In genomic region chr10:787933-788651, GRCh38 we compare ENCODE assay signal across 13 cellular contexts.
A peak's percentile ranks its signal among the peaks of the same experiment; 100 is the strongest.
DNase-seq lines count a peak whose midpoint lies in the region; ATAC-seq and TF ChIP-seq lines count a peak whose summit lies in the region.
"Had no signal": no experiment of that assay in that cellular context is flagged by ENCODE, and none has a peak within 500 bp of the region (broad histone marks: within the 10 kb centered on the region; RNA-seq: fewer than 3 reads in every experiment).

No MANE protein-coding gene starts in this region.

- POLR2A ChIA-PET in activated B cell treated with CpG ODN at 0.5 μM for 24 hours (lab: Charles Lee), result no interaction called here

- no peak overlapping the region for H3K4me3 Mint-ChIP-seq in activated CD4-positive, alpha-beta T cell treated with anti-CD3 and anti-CD28 coated beads, Interleukin-2, amount 10 ng/mL, durations not matched to agents 24 days and 14 days
- H3K4me3 Mint-ChIP-seq in activated B cell treated with CpG ODN at 0.5 μM for 24 hours, result no peak overlapping the region
- H3K4me3 Mint-ChIP-seq: activated naive CD4-positive, alpha-beta T cell treated with anti-CD3 and anti-CD28 coated beads, Interleukin-2, amount 10 ng/mL, durations not matched to agents 7 days and 5 days; nephron progenitor cell; stimulated activated naive CD8-positive, alpha-beta T cell treated with anti-CD3 and anti-CD28 coated beads, Interleukin-15, Interleukin-2, amounts not matched to agents 100 ng/mL and 50 ng/mL, for 24 hours had no signal

- H3K27ac Mint-ChIP-seq in activated CD4-positive, alpha-beta T cell treated with anti-CD3 and anti-CD28 coated beads, Interleukin-2, amount 10 ng/mL, durations not matched to agents 24 days and 14 days, result no peak overlapping the region
- no peak overlapping the region for H3K27ac Mint-ChIP-seq in activated B cell treated with CpG ODN at 0.5 μM for 24 hours
- H3K27ac Mint-ChIP-seq: activated naive CD4-positive, alpha-beta T cell treated with anti-CD3 and anti-CD28 coated beads, Interleukin-2, amount 10 ng/mL, durations not matched to agents 7 days and 5 days; nephron progenitor cell; stimulated activated naive CD8-positive, alpha-beta T cell treated with anti-CD3 and anti-CD28 coated beads, Interleukin-15, Interleukin-2, amounts not matched to agents 100 ng/mL and 50 ng/mL, for 24 hours had no signal

- H3K9me3 Mint-ChIP-seq in activated CD4-positive, alpha-beta T cell treated with anti-CD3 and anti-CD28 coated beads, Interleukin-2, amount 10 ng/mL, durations not matched to agents 24 days and 14 days, result no peaks in the 10 kb centered on the region
- no peaks in the 10 kb centered on the region for H3K9me3 Mint-ChIP-seq in activated B cell treated with CpG ODN at 0.5 μM for 24 hours
- H3K9me3 Mint-ChIP-seq: activated naive CD4-positive, alpha-beta T cell treated with anti-CD3 and anti-CD28 coated beads, Interleukin-2, amount 10 ng/mL, durations not matched to agents 7 days and 5 days; nephron progenitor cell; stimulated activated naive CD8-positive, alpha-beta T cell treated with anti-CD3 and anti-CD28 coated beads, Interleukin-15, Interleukin-2, amounts not matched to agents 100 ng/mL and 50 ng/mL, for 24 hours had no signal

- CTCF ChIA-PET in activated B cell treated with CpG ODN at 0.5 μM for 24 hours (lab: Charles Lee), result no interaction called here

- no peak for TF ChIP-seq CTCF in activated B cell treated with CpG ODN at 0.5 μM for 24 hours (IDR thresholded peaks at IDR 0.05)

- H3K36me3 Mint-ChIP-seq in activated CD4-positive, alpha-beta T cell treated with anti-CD3 and anti-CD28 coated beads, Interleukin-2, amount 10 ng/mL, durations not matched to agents 24 days and 14 days (ENCODE audit: low read depth), result no peaks in the 10 kb centered on the region
- no peaks in the 10 kb centered on the region for H3K36me3 Mint-ChIP-seq in activated B cell treated with CpG ODN at 0.5 μM for 24 hours (ENCODE audit: low read depth)
- H3K36me3 Mint-ChIP-seq: activated naive CD4-positive, alpha-beta T cell treated with anti-CD3 and anti-CD28 coated beads, Interleukin-2, amount 10 ng/mL, durations not matched to agents 7 days and 5 days had no signal

- DNase-seq in activated CD4-positive, alpha-beta T cell treated with anti-CD3 and anti-CD28 coated beads, Interleukin-2, amount 10 ng/mL, durations not matched to agents 24 days and 14 days, result peak; percentile 49
- DNase-seq in activated CD4-positive, alpha-beta T cell treated with anti-CD3 and anti-CD28 coated beads, Interleukin-2, amount 50 U/mL, for 48 hours, result no peak
- DNase-seq in activated B cell treated with CpG ODN at 0.5 μM for 24 hours (peak; percentile 12), glomerular visceral epithelial cell (ENCODE audit: extremely low spot score) (peak; percentile 91), smooth muscle cell of the brain vasculature (ENCODE audit: low read depth, low spot score) (peak; percentile 46), NCI-H187 (lab: John Stamatoyannopoulos, UW) (no peak)
- DNase-seq in activated naive CD4-positive, alpha-beta T cell (lab: John Stamatoyannopoulos, UW), result no peak
- DNase-seq: cerebellar nuclear complex, T1000 had no signal

- intact Hi-C loops in activated CD4-positive, alpha-beta T cell treated with anti-CD3 and anti-CD28 coated beads, Interleukin-2, amount 10 ng/mL, durations not matched to agents 24 days and 14 days (cut with micrococcal nuclease), result no loop called here
- intact Hi-C loops in activated B cell treated with CpG ODN at 0.5 μM for 24 hours (cut with micrococcal nuclease), result no loop called here

- no peaks in the 10 kb centered on the region for H3K4me1 Mint-ChIP-seq in activated CD4-positive, alpha-beta T cell treated with anti-CD3 and anti-CD28 coated beads, Interleukin-2, amount 10 ng/mL, durations not matched to agents 24 days and 14 days
- peaks cover 10% of the 10 kb centered on the region for H3K4me1 Mint-ChIP-seq in activated B cell treated with CpG ODN at 0.5 μM for 24 hours

- peaks cover 2% of the 10 kb centered on the region for H3K27me3 Mint-ChIP-seq in activated CD4-positive, alpha-beta T cell treated with anti-CD3 and anti-CD28 coated beads, Interleukin-2, amount 10 ng/mL, durations not matched to agents 24 days and 14 days
- H3K27me3 Mint-ChIP-seq in activated B cell treated with CpG ODN at 0.5 μM for 24 hours, result peaks cover 20% of the 10 kb centered on the region

- ATAC-seq in activated B cell treated with CpG ODN at 0.5 μM for 24 hours (ENCODE audit: low read depth), result no peak
- no peak for ATAC-seq in HG03439 (IDR thresholded peaks at IDR 0.05; ENCODE audit: unreplicated experiment)

Comparison
In these comparisons a context has a peak if more than half of its experiments do, and no peak if none do; other contexts are left out.
1. DNase-seq: peak in activated CD4-positive, alpha-beta T cell treated with anti-CD3 and anti-CD28 coated beads, Interleukin-2, amount 10 ng/mL, durations not matched to agents 24 days and 14 days (single experiment), activated B cell treated with CpG ODN at 0.5 μM for 24 hours (single experiment), glomerular visceral epithelial cell (single experiment) and smooth muscle cell of the brain vasculature (single experiment); none in activated CD4-positive, alpha-beta T cell treated with anti-CD3 and anti-CD28 coated beads, Interleukin-2, amount 50 U/mL, for 48 hours (0 of 2), NCI-H187 (0 of 2) and activated naive CD4-positive, alpha-beta T cell (0 of 4).